ENCODE assay signal across 24 cellular contexts in genomic region chr20:37209193-37209592, GRCh38. TPM values are rescaled to one million over a fixed set of nuclear protein-coding genes. Genes with fewer than 3 reads are reported as not detected.
A peak's percentile ranks its signal among the peaks of the same experiment; 100 is the strongest.
DNase-seq lines count a peak whose midpoint lies in the region; ATAC-seq, FAIRE-seq and TF ChIP-seq lines count a peak whose summit lies in the region.
"Had no signal": no experiment of that assay in that cellular context is flagged by ENCODE, and none has a peak within 500 bp of the region (broad histone marks: within the 10 kb centered on the region; RNA-seq: fewer than 3 reads in every experiment).

No MANE protein-coding gene starts in this region.

- H3K4me1 ChIP-seq in RWPE2 (ENCODE audit: insufficient read depth, poor library complexity, severe bottlenecking) = peaks cover 12% of the 10 kb centered on the region
- peaks cover 0 to 9% of the 10 kb centered on the region in 2 donors for H3K4me1 ChIP-seq in adrenal gland (replicated peaks in 1 of 2)
- no peaks in the 10 kb centered on the region for H3K4me1 ChIP-seq in endodermal cell (ENCODE audit: control insufficient read depth, insufficient read depth, low read length)
- H3K4me1 ChIP-seq in keratinocyte (ENCODE audit: control insufficient read depth, extremely low read depth, insufficient read depth, low read length) = peaks cover 14% of the 10 kb centered on the region
- H3K4me1 ChIP-seq in spleen = no peaks in the 10 kb centered on the region
- H3K4me1 ChIP-seq: BE2C had no signal

- no peak overlapping the region for H3K27ac Mint-ChIP-seq in endodermal cell
- no peak overlapping the region for H3K27ac Mint-ChIP-seq in activated CD4-positive, alpha-beta memory T cell treated with anti-CD3 and anti-CD28 coated beads for 36 hours
- H3K27ac Mint-ChIP-seq: CD8-positive, alpha-beta memory T cell; GM23338; HFFc6 had no signal

- no peaks in the 10 kb centered on the region for H3K9me3 Mint-ChIP-seq in endodermal cell
- H3K9me3 Mint-ChIP-seq in activated CD4-positive, alpha-beta memory T cell treated with anti-CD3 and anti-CD28 coated beads for 36 hours = no peaks in the 10 kb centered on the region
- H3K9me3 Mint-ChIP-seq: CD4-positive, CD25-positive, alpha-beta regulatory T cell; GM23338; HFFc6 had no signal

- H3K4me1 Mint-ChIP-seq in endodermal cell = no peaks in the 10 kb centered on the region
- no peaks in the 10 kb centered on the region for H3K4me1 Mint-ChIP-seq in activated CD4-positive, alpha-beta memory T cell treated with anti-CD3 and anti-CD28 coated beads for 36 hours (ENCODE audit: low read depth)
- H3K4me1 Mint-ChIP-seq: GM23338 had no signal

- no peak for TF ChIP-seq POLR2A in adrenal gland (IDR thresholded peaks at IDR 0.05)
- no peak for TF ChIP-seq POLR2A in spleen (IDR thresholded peaks at IDR 0.05)

- 95 to 100% (median 97%) methylated on average over 3 of the region's 3 CpGs for WGBS in adrenal gland, 4 donors
- 94 to 100% methylated on average over 2 to 3 of the region's 3 CpGs for WGBS in endodermal cell (ENCODE audit: insufficient coverage in 1 of 2, insufficient read length in 1 of 2), 2 experiments
- WGBS in spleen, 5 donors = 94 to 98% (median 97%) methylated on average over 3 of the region's 3 CpGs

- POLR2A ChIA-PET in activated CD4-positive, alpha-beta memory T cell treated with anti-CD3 and anti-CD28 coated beads for 36 hours (lab: Charles Lee) = no interaction called here

- intact Hi-C loops in adrenal gland (cut with DNase I) (no loop called here), spleen (cut with DNase I; ENCODE audit: low total_unique reads) (no loop called here)
- intact Hi-C loops in activated CD4-positive, alpha-beta memory T cell treated with anti-CD3 and anti-CD28 coated beads for 36 hours (cut with micrococcal nuclease) = no loop called here

- H3K4me3 Mint-ChIP-seq in endodermal cell = no peak overlapping the region
- H3K4me3 Mint-ChIP-seq in activated CD4-positive, alpha-beta memory T cell treated with anti-CD3 and anti-CD28 coated beads for 36 hours = no peak overlapping the region
- H3K4me3 Mint-ChIP-seq: CD4-positive, CD25-positive, alpha-beta regulatory T cell; CD8-positive, alpha-beta memory T cell; GM23338; HFFc6 had no signal

- no peaks in the 10 kb centered on the region for H3K9me3 ChIP-seq in RWPE2 (ENCODE audit: severe bottlenecking)
- H3K9me3 ChIP-seq in adrenal gland (replicated peaks in 1 of 3) = no peaks in the 10 kb centered on the region
- no peaks in the 10 kb centered on the region for H3K9me3 ChIP-seq in endodermal cell (ENCODE audit: control insufficient read depth, low read length)
- H3K9me3 ChIP-seq in keratinocyte (ENCODE audit: control insufficient read depth, low read depth, low read length) = no peaks in the 10 kb centered on the region
- no peaks in the 10 kb centered on the region for H3K9me3 ChIP-seq in spleen
- H3K9me3 ChIP-seq: BE2C had no signal

- DNase-seq in RWPE2 (ENCODE audit: low spot score) = no peak
- peak in 1 of 7 donors; percentile 24 for DNase-seq in adrenal gland
- DNase-seq in endodermal cell = peak; percentile 17
- no peak for DNase-seq in keratinocyte (ENCODE audit: low read depth, low spot score)
- DNase-seq in activated CD4-positive, alpha-beta memory T cell treated with anti-CD3 and anti-CD28 coated beads for 36 hours = no peak
- DNase-seq in spleen = no peak
- DNase-seq in HPDE6-E6E7 (ENCODE audit: extremely low spot score) = no peak
- DNase-seq: BE2C; C1 segment of cervical spinal cord; CD4-positive, CD25-positive, alpha-beta regulatory T cell; CD8-positive, alpha-beta memory T cell; COR-L47; DMS 273 treated with DMSO at 0.1 percent for 48 hours; DMS53; DND-41; HFFc6 had no signal

- peaks cover 3% of the 10 kb centered on the region for H3K79me2 ChIP-seq in keratinocyte (ENCODE audit: control insufficient read depth, insufficient read depth, low read length)

- H3K4me3 ChIP-seq in RWPE2 (ENCODE audit: severe bottlenecking) = no peak overlapping the region
- H3K4me3 ChIP-seq in adrenal gland = no peak overlapping the region
- H3K4me3 ChIP-seq in endodermal cell (ENCODE audit: low read length) = no peak overlapping the region
- H3K4me3 ChIP-seq in keratinocyte (ENCODE audit: control insufficient read depth in 2 of 3, extremely low read depth in 1 of 3, insufficient read depth in 2 of 3, low read depth in 1 of 3, low read length in 3 of 3) = no peak overlapping the region
- no peak overlapping the region for H3K4me3 ChIP-seq in spleen
- H3K4me3 ChIP-seq: GM23338 had no signal

- FAIRE-seq in keratinocyte (lab: Jason Lieb, UNC) = no peak
- FAIRE-seq: A204.1, G401.6, GM12891, GM19239, H54 had no signal

- CTCF ChIA-PET in activated CD4-positive, alpha-beta memory T cell treated with anti-CD3 and anti-CD28 coated beads for 36 hours (lab: Charles Lee) = no interaction called here

- H3K27ac ChIP-seq in RWPE2 (ENCODE audit: poor library complexity, severe bottlenecking) (peak overlapping the region; percentile 54), adrenal gland (peak overlapping the region in 3 of 5 donors; percentile 29 to 48 (median 41)), endodermal cell (ENCODE audit: low read depth, low read length) (no peak overlapping the region), keratinocyte (ENCODE audit: control insufficient read depth, insufficient read depth, low read length) (peak overlapping the region; percentile 3), spleen (no peak overlapping the region)

- H3K36me3 Mint-ChIP-seq in endodermal cell (ENCODE audit: low read depth) = peaks cover 67% of the 10 kb centered on the region
- H3K36me3 Mint-ChIP-seq in activated CD4-positive, alpha-beta memory T cell treated with anti-CD3 and anti-CD28 coated beads for 36 hours = peaks cover 47% of the 10 kb centered on the region

- H3K9me1 ChIP-seq in keratinocyte (ENCODE audit: control insufficient read depth, extremely low read depth, insufficient read depth, low read length) = no peaks in the 10 kb centered on the region

- H4K20me1 ChIP-seq in keratinocyte (ENCODE audit: control insufficient read depth, extremely low read depth, insufficient read depth, low read length) = no peaks in the 10 kb centered on the region

- no peaks in the 10 kb centered on the region for H3K27me3 ChIP-seq in RWPE2 (ENCODE audit: insufficient read depth, poor library complexity, severe bottlenecking)
- no peaks in the 10 kb centered on the region for H3K27me3 ChIP-seq in adrenal gland
- H3K27me3 ChIP-seq in endodermal cell (ENCODE audit: control insufficient read depth, insufficient read depth, low read length, poor library complexity, severe bottlenecking) = no peaks in the 10 kb centered on the region
- no peaks in the 10 kb centered on the region for H3K27me3 ChIP-seq in keratinocyte (ENCODE audit: control insufficient read depth, extremely low read depth, insufficient read depth, low read length)
- H3K27me3 ChIP-seq in spleen (replicated peaks in 1 of 7) = no peaks in the 10 kb centered on the region
- H3K27me3 ChIP-seq: BE2C had no signal

- no peak for ATAC-seq in RWPE2 (ENCODE audit: low read depth)
- no peak for ATAC-seq in HG03439 (IDR thresholded peaks at IDR 0.05; ENCODE audit: unreplicated experiment)
- ATAC-seq: GM23338 had no signal

- no peak overlapping the region for H2AFZ ChIP-seq in keratinocyte (ENCODE audit: control insufficient read depth, low read length)
- H2AFZ ChIP-seq: GM23338 had no signal

- H3K36me3 ChIP-seq in RWPE2 (ENCODE audit: low read depth) (peaks cover 100% of the 10 kb centered on the region), adrenal gland (replicated peaks in 1 of 2) (peaks cover 0 to 89% of the 10 kb centered on the region in 2 donors), endodermal cell (ENCODE audit: control insufficient read depth, insufficient read depth, low read length) (peaks cover 91% of the 10 kb centered on the region), keratinocyte (ENCODE audit: control insufficient read depth in 2 of 2, extremely low read depth in 1 of 2, insufficient read depth in 2 of 2, low read length in 2 of 2) (peaks cover 25 to 35% of the 10 kb centered on the region in 2 experiments), spleen (peaks cover 10 to 100% (median 98%) of the 10 kb centered on the region in 6 donors)

- H3K9ac ChIP-seq in endodermal cell (ENCODE audit: extremely low read depth, low read length, poor library complexity, severe bottlenecking) (no peak overlapping the region), keratinocyte (ENCODE audit: control insufficient read depth, extremely low read depth, insufficient read depth, low read length) (no peak overlapping the region)

- dilution Hi-C loops in keratinocyte (cut with MboI; ENCODE audit: extremely low pct_ligation_motif_present, low sequenced_read_pairs) = no loop called here

- H3K27me3 Mint-ChIP-seq in endodermal cell (ENCODE audit: insufficient read depth) = no peaks in the 10 kb centered on the region
- H3K27me3 Mint-ChIP-seq in activated CD4-positive, alpha-beta memory T cell treated with anti-CD3 and anti-CD28 coated beads for 36 hours = no peaks in the 10 kb centered on the region
- H3K27me3 Mint-ChIP-seq: CD4-positive, CD25-positive, alpha-beta regulatory T cell; CD8-positive, alpha-beta memory T cell had no signal

- TF ChIP-seq CTCF in RWPE2 (IDR thresholded peaks at IDR 0.05; ENCODE audit: poor library complexity, severe bottlenecking) = no peak
- no peak for TF ChIP-seq CTCF in adrenal gland (IDR thresholded peaks at IDR 0.05)
- TF ChIP-seq CTCF in endodermal cell (conservative IDR thresholded peaks at IDR 0.05) = no peak
- no peak for TF ChIP-seq CTCF in keratinocyte (optimal IDR thresholded peaks at IDR 0.05 in 1 of 3, IDR thresholded peaks at IDR 0.05 in 1 of 3, conservative IDR thresholded peaks at IDR 0.05 in 1 of 3; ENCODE audit: extremely low read depth in 1 of 3, insufficient read depth in 2 of 3, low read length in 3 of 3)
- TF ChIP-seq CTCF in spleen (IDR thresholded peaks at IDR 0.05 in 8 of 11, conservative IDR thresholded peaks at IDR 0.05 in 3 of 11) = no peak

- H3K4me2 ChIP-seq in keratinocyte (ENCODE audit: control insufficient read depth, extremely low read depth, insufficient read depth, low read depth, low read length) = no peak overlapping the region
- H3K4me2 ChIP-seq: GM23338 had no signal

RNA-seq across cellular contexts. Expression of gene MROH8, which starts 29.8 kb away (rescaled TPM):
- 1 to 10 TPM; 1.3 to 6.5 (median 3.5) TPM for total RNA-seq in adrenal gland
- 10 to 100 TPM in 1 of 3 donors, 1 to 10 TPM in 2; 4.4 to 13.8 (median 6.6) TPM for polyA plus RNA-seq in adrenal gland
- total RNA-seq in endodermal cell = 1 to 10 TPM; 1.8 to 2.8 TPM
- 4.3 TPM for polyA plus RNA-seq in endodermal cell (2013, experiment 1 of 2)
- 5.7 TPM for polyA plus RNA-seq in endodermal cell (2013, experiment 2 of 2)
- polyA plus RNA-seq in keratinocyte = 0.39 to 0.73 TPM (median 0.46 TPM) in 3 replicates
- polyA plus RNA-seq in keratinocyte (2011; ENCODE audit: low read depth) = not detected
- 0.12 and 0.52 TPM in 2 replicates for polyA plus RNA-seq in keratinocyte (2011; cell fraction: cytosol; rRNA removed)
- 0.24 and 0.97 TPM in 2 replicates for polyA plus RNA-seq in keratinocyte (2011; cell fraction: nucleus; rRNA removed)
- 0.19 and 0.20 TPM in 2 replicates for polyA plus RNA-seq in keratinocyte (2012; ENCODE audit: low replicate concordance)
- 0.26 to 1.0 TPM (median 0.30 TPM) in 3 replicates for polyA minus RNA-seq in keratinocyte
- polyA minus RNA-seq in keratinocyte (2011; cell fraction: cytosol; rRNA and poly(A)+ RNA removed) = not detected
- 0.21 and 1.0 TPM in 2 replicates for polyA minus RNA-seq in keratinocyte (2011; cell fraction: nucleus; rRNA and poly(A)+ RNA removed)
- 1 to 10 TPM; 1.8 to 2.0 TPM for total RNA-seq in activated CD4-positive, alpha-beta memory T cell treated with anti-CD3 and anti-CD28 coated beads for 36 hours
- 1 to 10 TPM in 6 of 7 donors, under 1 TPM in 1; 0.97 to 4.0 (median 3.3) TPM for total RNA-seq in spleen
- polyA plus RNA-seq in spleen = 1 to 10 TPM; 1.0 to 3.4 (median 2.3) TPM
- total RNA-seq: HT-29 had no signal

RNA-seq across cellular contexts. Expression of gene RPN2, which starts 30.1 kb away (rescaled TPM):
- total RNA-seq in adrenal gland (100 to 1,000 TPM; 165 to 340 (median 224) TPM), endodermal cell (100 to 1,000 TPM; 230 to 242 TPM), spleen (100 to 1,000 TPM; 118 to 161 (median 131) TPM)
- polyA plus RNA-seq in adrenal gland (100 to 1,000 TPM in 1 of 3 donors, 10 to 100 TPM in 2; 35.7 to 403 (median 73.2) TPM), keratinocyte (220 to 325 TPM (median 257 TPM) in 3 replicates), spleen (10 to 100 TPM; 45.7 to 56.1 (median 53.4) TPM)
- 247 TPM for polyA plus RNA-seq in endodermal cell (2013, experiment 1 of 2)
- 231 TPM for polyA plus RNA-seq in endodermal cell (2013, experiment 2 of 2)
- 168 TPM for polyA plus RNA-seq in keratinocyte (2011; ENCODE audit: low read depth)
- 122 and 162 TPM in 2 replicates for polyA plus RNA-seq in keratinocyte (2011; cell fraction: cytosol; rRNA removed)
- polyA plus RNA-seq in keratinocyte (2011; cell fraction: nucleus; rRNA removed) = 306 and 307 TPM in 2 replicates
- 106 and 153 TPM in 2 replicates for polyA plus RNA-seq in keratinocyte (2012; ENCODE audit: low replicate concordance)
- 173 to 338 TPM (median 256 TPM) in 3 replicates for polyA minus RNA-seq in keratinocyte
- polyA minus RNA-seq in keratinocyte (2011; cell fraction: cytosol; rRNA and poly(A)+ RNA removed) = 257 TPM
- 175 and 214 TPM in 2 replicates for polyA minus RNA-seq in keratinocyte (2011; cell fraction: nucleus; rRNA and poly(A)+ RNA removed)
- 100 to 1,000 TPM; 123 to 125 TPM for total RNA-seq in activated CD4-positive, alpha-beta memory T cell treated with anti-CD3 and anti-CD28 coated beads for 36 hours

RNA-seq across cellular contexts. Expression of gene GHRH, which starts 52.4 kb away (rescaled TPM):
- total RNA-seq in adrenal gland = not detected
- 10 to 100 TPM in 1 of 3 donors, under 1 TPM in 1, not detected in 1; 0.91 to 26.1 TPM for polyA plus RNA-seq in adrenal gland
- total RNA-seq in endodermal cell = not detected
- 0.78 TPM for polyA plus RNA-seq in endodermal cell (2013, experiment 1 of 2)
- polyA plus RNA-seq in endodermal cell (2013, experiment 2 of 2) = not detected
- polyA plus RNA-seq in keratinocyte = not detected in 3 replicates
- polyA plus RNA-seq in keratinocyte (2011; ENCODE audit: low read depth) = not detected
- polyA plus RNA-seq in keratinocyte (2011; cell fraction: cytosol; rRNA removed) = not detected in 2 replicates
- polyA plus RNA-seq in keratinocyte (2011; cell fraction: nucleus; rRNA removed) = not detected in 2 replicates
- not detected in 2 replicates for polyA plus RNA-seq in keratinocyte (2012; ENCODE audit: low replicate concordance)
- polyA minus RNA-seq in keratinocyte = not detected in 3 replicates
- polyA minus RNA-seq in keratinocyte (2011; cell fraction: cytosol; rRNA and poly(A)+ RNA removed) = not detected
- polyA minus RNA-seq in keratinocyte (2011; cell fraction: nucleus; rRNA and poly(A)+ RNA removed) = not detected in 2 replicates
- total RNA-seq in activated CD4-positive, alpha-beta memory T cell treated with anti-CD3 and anti-CD28 coated beads for 36 hours = not detected
- total RNA-seq in spleen = not detected
- polyA plus RNA-seq in spleen = not detected
- total RNA-seq: CD4-positive, CD25-positive, alpha-beta regulatory T cell; CD8-positive, alpha-beta memory T cell; GM23338; HFFc6; HT-29 had no signal
- polyA plus RNA-seq: CD4-positive, CD25-positive, alpha-beta regulatory T cell; CD8-positive, alpha-beta memory T cell had no signal

Comparison
In these comparisons a context has a peak if more than half of its experiments do, and no peak if none do; other contexts are left out.
1. H3K27ac ChIP-seq: peak in RWPE2 (single experiment), adrenal gland (3 of 5) and keratinocyte (single experiment); none in endodermal cell (single experiment) and spleen (0 of 8).